ENCODE assay signal across 14 cellular contexts in the genomic region with DNA sequence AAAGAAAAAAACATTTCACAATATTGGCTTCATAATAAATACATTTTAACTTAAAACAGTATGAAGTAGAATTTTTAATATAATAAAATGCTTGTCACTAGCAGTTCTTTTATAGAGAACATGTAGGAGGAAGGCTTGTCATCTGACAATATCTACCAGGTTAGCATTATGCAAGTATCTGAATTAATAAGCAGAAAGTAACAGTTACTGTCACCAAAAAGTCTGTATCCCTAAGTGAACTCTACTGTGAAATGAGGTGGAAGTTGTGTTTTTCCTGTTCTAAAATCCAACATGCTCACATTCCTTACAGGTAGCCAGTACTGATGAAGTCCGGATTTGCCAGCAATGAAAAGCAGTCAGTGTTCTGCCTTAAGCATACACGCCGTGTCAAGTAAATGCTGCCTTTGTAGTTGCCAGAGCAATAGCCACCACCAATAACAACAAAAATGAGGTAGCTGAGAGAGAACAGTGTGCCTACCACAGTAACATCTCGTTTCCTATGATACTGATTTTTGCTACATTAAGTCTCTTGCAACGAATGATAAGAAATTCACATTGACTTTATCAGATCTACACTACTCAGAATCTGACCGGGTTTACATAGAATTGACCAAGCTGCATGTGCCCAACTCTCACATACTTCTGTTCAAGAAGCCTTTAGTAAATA.
DNase-seq lines count a peak whose midpoint lies in the region; ATAC-seq and TF ChIP-seq lines count a peak whose summit lies in the region.
"Had no signal": no experiment of that assay in that cellular context is flagged by ENCODE, and none has a peak within 500 bp of the region (broad histone marks: within the 10 kb centered on the region; RNA-seq: fewer than 3 reads in every experiment).

No MANE protein-coding gene starts in this region.

- no peaks in the 10 kb centered on the region for H3K9me3 Mint-ChIP-seq in activated T-helper 1 cell treated with anti-CD3 and anti-CD28 coated beads, Interleukin-12 subunit alpha, Interleukin-12 subunit beta, Interleukin-2, Interleukin-4 antibody, amounts not matched to agents 30 ng/mL and 10 ng/mL and 1 ng/mL, durations not matched to agents 14 hours and 24 hours and 36 hours

- H3K27me3 ChIP-seq in heart right ventricle (no peaks in the 10 kb centered on the region), lower lobe of right lung (ENCODE audit: low read depth) (no peaks in the 10 kb centered on the region), tibial nerve (no peaks in the 10 kb centered on the region), osteoblast (ENCODE audit: insufficient read depth, low read length) (no peaks in the 10 kb centered on the region)
- H3K27me3 ChIP-seq: adrenal gland, hepatocyte had no signal

- ATAC-seq in heart right ventricle (peak in 5 of 8 donors; percentile 18 to 34 (median 28)), left cardiac atrium (no peak), lower lobe of right lung (peak; percentile 54 to 72), HG02623 (IDR thresholded peaks at IDR 0.05; ENCODE audit: unreplicated experiment) (no peak)
- ATAC-seq: HepG2 had no signal

- DNase-seq in heart right ventricle: no peak
- no peak for DNase-seq in left cardiac atrium
- no peak for DNase-seq in activated T-helper 1 cell treated with anti-CD3 and anti-CD28 coated beads, Interleukin-12 subunit alpha, Interleukin-12 subunit beta, Interleukin-2, Interleukin-4 antibody, amounts not matched to agents 30 ng/mL and 10 ng/mL and 1 ng/mL, durations not matched to agents 14 hours and 24 hours and 36 hours (ENCODE audit: low spot score)
- no peak for DNase-seq in lower lobe of right lung
- DNase-seq in tibial nerve (ENCODE audit: low spot score in 2 of 2): no peak
- no peak for DNase-seq in NK-92 (lab: John Stamatoyannopoulos, UW; ENCODE audit: unreplicated experiment)
- no peak for DNase-seq in osteoblast (ENCODE audit: insufficient read length, low spot score, missing footprints)
- DNase-seq: adrenal gland, NCI-H1694 treated with DMSO at 0.1 percent for 48 hours, NCI-H748 treated with DMSO at 0.1 percent for 48 hours had no signal

- TF ChIP-seq POLR2A in tibial nerve (IDR thresholded peaks at IDR 0.05): no peak

- H3K4me3 Mint-ChIP-seq in activated T-helper 1 cell treated with anti-CD3 and anti-CD28 coated beads, Interleukin-12 subunit alpha, Interleukin-12 subunit beta, Interleukin-2, Interleukin-4 antibody, amounts not matched to agents 30 ng/mL and 10 ng/mL and 1 ng/mL, durations not matched to agents 14 hours and 24 hours and 36 hours: peak overlapping the region; percentile 26

- no peak for TF ChIP-seq CTCF in heart right ventricle (IDR thresholded peaks at IDR 0.05)
- no peak for TF ChIP-seq CTCF in lower lobe of right lung (IDR thresholded peaks at IDR 0.05)
- no peak for TF ChIP-seq CTCF in tibial nerve (IDR thresholded peaks at IDR 0.05)
- TF ChIP-seq CTCF in osteoblast (IDR thresholded peaks at IDR 0.05; ENCODE audit: extremely low read depth, low read depth, low read length): no peak

- no peaks in the 10 kb centered on the region for H3K27me3 Mint-ChIP-seq in activated T-helper 1 cell treated with anti-CD3 and anti-CD28 coated beads, Interleukin-12 subunit alpha, Interleukin-12 subunit beta, Interleukin-2, Interleukin-4 antibody, amounts not matched to agents 30 ng/mL and 10 ng/mL and 1 ng/mL, durations not matched to agents 14 hours and 24 hours and 36 hours (ENCODE audit: insufficient read depth)

- H4K20me1 ChIP-seq in osteoblast (ENCODE audit: insufficient read depth, low read length): peaks cover 29% of the 10 kb centered on the region

- intact Hi-C loops in heart right ventricle (cut with DNase I): no loop called here
- intact Hi-C loops in left cardiac atrium (cut with DNase I): no loop called here
- intact Hi-C loops in activated T-helper 1 cell treated with anti-CD3 and anti-CD28 coated beads, Interleukin-12 subunit alpha, Interleukin-12 subunit beta, Interleukin-2, Interleukin-4 antibody, amounts not matched to agents 30 ng/mL and 10 ng/mL and 1 ng/mL, durations not matched to agents 14 hours and 24 hours and 36 hours (cut with micrococcal nuclease): loop anchor here (1.0 to 2.0 kb wide), 4 partner anchors 9 to 60 kb away; no protein-coding TSS in a partner anchor
- intact Hi-C loops in lower lobe of right lung (cut with DNase I): no loop called here

- 63 to 65% methylated on average over 6 of the region's 6 CpGs for WGBS in heart right ventricle, 2 donors
- WGBS in tibial nerve, 2 donors: 44 to 51% methylated on average over 6 of the region's 6 CpGs

- H3K27ac ChIP-seq in heart right ventricle (no peak overlapping the region), lower lobe of right lung (no peak overlapping the region), tibial nerve (peak overlapping the region in 3 of 4 donors; percentile 6 to 68 (median 51)), osteoblast (ENCODE audit: low read depth, low read length) (no peak overlapping the region)
- H3K27ac ChIP-seq: adrenal gland, hepatocyte had no signal

- H3K27ac Mint-ChIP-seq in activated T-helper 1 cell treated with anti-CD3 and anti-CD28 coated beads, Interleukin-12 subunit alpha, Interleukin-12 subunit beta, Interleukin-2, Interleukin-4 antibody, amounts not matched to agents 30 ng/mL and 10 ng/mL and 1 ng/mL, durations not matched to agents 14 hours and 24 hours and 36 hours: peak overlapping the region; percentile 81

- H3K4me1 ChIP-seq in heart right ventricle: peaks cover 0 to 59% (median 31%) of the 10 kb centered on the region in 9 donors
- H3K4me1 ChIP-seq in lower lobe of right lung: peaks cover 39% of the 10 kb centered on the region
- H3K4me1 ChIP-seq in tibial nerve: peaks cover 0 to 54% (median 14%) of the 10 kb centered on the region in 4 donors
- H3K4me1 ChIP-seq in osteoblast (ENCODE audit: insufficient read depth, low read length): no peaks in the 10 kb centered on the region

- no peak overlapping the region for H3K4me2 ChIP-seq in osteoblast (ENCODE audit: insufficient read depth, low read length)
- H3K4me2 ChIP-seq: hepatocyte, smooth muscle cell had no signal

- no peaks in the 10 kb centered on the region for H3K9me3 ChIP-seq in heart right ventricle
- no peaks in the 10 kb centered on the region for H3K9me3 ChIP-seq in lower lobe of right lung
- H3K9me3 ChIP-seq in tibial nerve: no peaks in the 10 kb centered on the region
- no peaks in the 10 kb centered on the region for H3K9me3 ChIP-seq in osteoblast (ENCODE audit: low read depth, low read length)
- H3K9me3 ChIP-seq: adrenal gland had no signal

- H3K4me3 ChIP-seq in heart right ventricle: no peak overlapping the region
- no peak overlapping the region for H3K4me3 ChIP-seq in lower lobe of right lung
- no peak overlapping the region for H3K4me3 ChIP-seq in tibial nerve
- no peak overlapping the region for H3K4me3 ChIP-seq in osteoblast (ENCODE audit: insufficient read depth, low read length)
- H3K4me3 ChIP-seq: adrenal gland, hepatocyte, smooth muscle cell had no signal

- peaks cover 67% of the 10 kb centered on the region for H3K79me2 ChIP-seq in osteoblast (ENCODE audit: insufficient read depth, low read length)

- no peak for TF ChIP-seq EP300 in tibial nerve (IDR thresholded peaks at IDR 0.05)

- peaks cover 0 to 8% (median 0%) of the 10 kb centered on the region in 9 donors for H3K36me3 ChIP-seq in heart right ventricle
- no peaks in the 10 kb centered on the region for H3K36me3 ChIP-seq in lower lobe of right lung
- H3K36me3 ChIP-seq in tibial nerve: no peaks in the 10 kb centered on the region
- no peaks in the 10 kb centered on the region for H3K36me3 ChIP-seq in osteoblast (ENCODE audit: insufficient read depth, low read length)
- H3K36me3 ChIP-seq: adrenal gland had no signal

- no peak overlapping the region for H2AFZ ChIP-seq in osteoblast (ENCODE audit: low read length)
- H2AFZ ChIP-seq: hepatocyte had no signal

- peaks cover 19% of the 10 kb centered on the region for H3K36me3 Mint-ChIP-seq in activated T-helper 1 cell treated with anti-CD3 and anti-CD28 coated beads, Interleukin-12 subunit alpha, Interleukin-12 subunit beta, Interleukin-2, Interleukin-4 antibody, amounts not matched to agents 30 ng/mL and 10 ng/mL and 1 ng/mL, durations not matched to agents 14 hours and 24 hours and 36 hours (ENCODE audit: low read depth)

- peaks cover 62% of the 10 kb centered on the region for H3K4me1 Mint-ChIP-seq in activated T-helper 1 cell treated with anti-CD3 and anti-CD28 coated beads, Interleukin-12 subunit alpha, Interleukin-12 subunit beta, Interleukin-2, Interleukin-4 antibody, amounts not matched to agents 30 ng/mL and 10 ng/mL and 1 ng/mL, durations not matched to agents 14 hours and 24 hours and 36 hours (ENCODE audit: low read depth)

Comparison
In these comparisons a context has a peak if more than half of its experiments do, and no peak if none do; other contexts are left out.
1. ATAC-seq: peak in heart right ventricle (5 of 8) and lower lobe of right lung (2 of 2); none in left cardiac atrium (0 of 2) and HG02623 (single experiment).
2. H3K27ac ChIP-seq: peak in tibial nerve (3 of 4); none in heart right ventricle (0 of 10), lower lobe of right lung (single experiment) and osteoblast (single experiment).